ENCODE assay signal across 8 cellular contexts in genomic region chr4:73446336-73446938, GRCh38. TPM values are rescaled to one million over a fixed set of nuclear protein-coding genes. Genes with fewer than 3 reads are reported as not detected.
A peak's percentile ranks its signal among the peaks of the same experiment; 100 is the strongest.
DNase-seq lines count a peak whose midpoint lies in the region; ATAC-seq and TF ChIP-seq lines count a peak whose summit lies in the region.

No MANE protein-coding gene starts in this region.

- intact Hi-C loops in mammary epithelial cell (cut with micrococcal nuclease), result loop anchor here (1.0 to 2.0 kb wide), 2 partner anchors 105 to 206 kb away; no protein-coding TSS in a partner anchor

- H4K20me1 ChIP-seq in mammary epithelial cell (ENCODE audit: insufficient read depth, low read length), result no peaks in the 10 kb centered on the region

- H3K36me3 Mint-ChIP-seq in mesothelial cell of epicardium, result no peaks in the 10 kb centered on the region

- ATAC-seq in activated CD4-positive, CD25-positive, alpha-beta regulatory T cell treated with anti-CD3 and anti-CD28 coated beads, Interleukin-2, amount 50 U/mL, for 24 hours, result peak; percentile 49 to 60
- peak; percentile 84 for ATAC-seq in GM19468 (IDR thresholded peaks at IDR 0.05; ENCODE audit: extremely low read depth, unreplicated experiment)
- ATAC-seq in HG03439 (IDR thresholded peaks at IDR 0.05; ENCODE audit: unreplicated experiment), result peak; percentile 98

- H3K4me3 ChIP-seq in mammary epithelial cell (replicated peaks in 1 of 3; ENCODE audit: insufficient read depth in 1 of 3, low read depth in 2 of 3, low read length in 3 of 3), result no peak overlapping the region

- H3K4me1 Mint-ChIP-seq in mesothelial cell of epicardium, result peaks cover 11% of the 10 kb centered on the region

- peaks cover 2% of the 10 kb centered on the region for H3K27me3 ChIP-seq in mammary epithelial cell (ENCODE audit: insufficient read depth, low read length)

- H2AFZ ChIP-seq in mammary epithelial cell (ENCODE audit: low read depth, low read length), result no peak overlapping the region

- no peak overlapping the region for H3K27ac Mint-ChIP-seq in mesothelial cell of epicardium

- dilution Hi-C loops in mammary epithelial cell (cut with HindIII; ENCODE audit: low sequenced_read_pairs), result no loop called here

- no peak overlapping the region for H3K9ac ChIP-seq in mammary epithelial cell (ENCODE audit: insufficient read depth, low read length)

- peak; percentile 84 to 94 for TF ChIP-seq CTCF in mammary epithelial cell (conservative IDR thresholded peaks at IDR 0.05 in 1 of 2, IDR thresholded peaks at IDR 0.05 in 1 of 2; ENCODE audit: extremely low read depth in 1 of 2, insufficient read depth in 1 of 2, low read depth in 1 of 2, low read length in 2 of 2)
- TF ChIP-seq CTCF in mesothelial cell of epicardium (IDR thresholded peaks at IDR 0.05; ENCODE audit: unreplicated experiment), result peak; percentile 53

- no peaks in the 10 kb centered on the region for H3K9me3 ChIP-seq in mammary epithelial cell (replicated peaks; ENCODE audit: insufficient read depth, low read length)

- DNase-seq in activated CD4-positive, CD25-positive, alpha-beta regulatory T cell (lab: John Stamatoyannopoulos, UW), result no peak
- DNase-seq in NCI-H774 (lab: John Stamatoyannopoulos, UW), result peak; percentile 69
- DNase-seq in mammary epithelial cell, result peak; percentile 43
- no peak for DNase-seq in mesothelial cell of epicardium (ENCODE audit: low spot score in 2 of 2, unreplicated experiment in 2 of 2)
- no peak for DNase-seq in activated CD8-positive, alpha-beta memory T cell treated with anti-CD3 and anti-CD28 coated beads for 24 hours

- no peak overlapping the region for H3K4me2 ChIP-seq in mammary epithelial cell (ENCODE audit: insufficient read depth, low read depth, low read length)

- H3K27me3 Mint-ChIP-seq in mesothelial cell of epicardium (ENCODE audit: low read depth), result no peaks in the 10 kb centered on the region

- no peak overlapping the region for H3K27ac ChIP-seq in mammary epithelial cell (ENCODE audit: insufficient read depth, low read depth, low read length)

- peaks cover 7% of the 10 kb centered on the region for H3K4me1 ChIP-seq in mammary epithelial cell (ENCODE audit: insufficient read depth, low read length)

- in situ Hi-C loops in mammary epithelial cell (cut with MboI; ENCODE audit: low sequenced_read_pairs in 2 of 2), result loop anchor here (10.0 kb wide), 2 partner anchors 102 to 112 kb away; no protein-coding TSS in a partner anchor

- WGBS in mammary epithelial cell (ENCODE audit: low coverage, missing lambda C conversion rate), result 32% methylated on average over 4 of the region's 4 CpGs

- H3K4me3 Mint-ChIP-seq in mesothelial cell of epicardium, result no peak overlapping the region

- no TSS peak for BruUV-seq in mammary epithelial cell (replicated peaks; lab: Mats Ljungman, UMichigan)

- CTCF ChIA-PET in mammary epithelial cell (lab: Charles Lee; ENCODE audit: low non-redundant PET), result interaction anchor here (0.7 to 1.8 kb wide), 4 partner anchors 92 to 418 kb away, joined by 3 to 15 read pairs (median 6); no protein-coding TSS in a partner anchor

- no peaks in the 10 kb centered on the region for H3K36me3 ChIP-seq in mammary epithelial cell (ENCODE audit: insufficient read depth, low read length)

- H3K9me3 Mint-ChIP-seq in mesothelial cell of epicardium, result no peaks in the 10 kb centered on the region

- H3K79me2 ChIP-seq in mammary epithelial cell (ENCODE audit: insufficient read depth, low read length), result no peaks in the 10 kb centered on the region

RNA-seq across cellular contexts. Expression of gene AFP, which starts 10.4 kb away (rescaled TPM):
- total RNA-seq in mammary epithelial cell (not detected), mesothelial cell of epicardium (0.25 to 4.3 TPM (median 0.31 TPM) in 3 replicates)
- 0.09 TPM for polyA plus RNA-seq in mammary epithelial cell
- not detected for polyA minus RNA-seq in mammary epithelial cell

RNA-seq across cellular contexts. Expression of gene AFM, which starts 35.1 kb away (rescaled TPM):
- total RNA-seq in mammary epithelial cell (not detected), mesothelial cell of epicardium (not detected in 3 replicates)
- polyA plus RNA-seq in mammary epithelial cell, result not detected
- not detected for polyA minus RNA-seq in mammary epithelial cell

RNA-seq across cellular contexts. Expression of gene ALB, which starts 42.4 kb away (rescaled TPM):
- total RNA-seq in mammary epithelial cell (not detected), mesothelial cell of epicardium (0.59 to 1.5 TPM (median 0.63 TPM) in 3 replicates)
- not detected for polyA plus RNA-seq in mammary epithelial cell
- not detected for polyA minus RNA-seq in mammary epithelial cell

Comparison
In these comparisons a context has a peak if more than half of its experiments do, and no peak if none do; other contexts are left out.
1. DNase-seq: peak in NCI-H774 (single experiment) and mammary epithelial cell (single experiment); none in activated CD4-positive, CD25-positive, alpha-beta regulatory T cell (0 of 4), mesothelial cell of epicardium (0 of 2) and activated CD8-positive, alpha-beta memory T cell treated with anti-CD3 and anti-CD28 coated beads for 24 hours (single experiment).
2. Peak in every context shown above with its lines, with median percentiles within 50 percentile points of each other: ATAC-seq.